19 cellular contexts compared by ENCODE assay signal in genomic region chrX:13440166-13440565, GRCh38.
"Had no signal": no experiment of that assay in that cellular context is flagged by ENCODE, and none has a peak within 500 bp of the region (broad histone marks: within the 10 kb centered on the region; RNA-seq: fewer than 3 reads in every experiment).

No MANE protein-coding gene starts in this region.

- H3K4me3 ChIP-seq: body of pancreas, colonic mucosa, heart right ventricle, lower lobe of right lung, ovary, thoracic aorta had no signal

- DNase-seq: activated CD4-positive, alpha-beta T cell treated with anti-CD3 and anti-CD28 coated beads, Interleukin-2, amount 10 ng/mL, durations not matched to agents 24 days and 14 days; activated CD4-positive, CD25-positive, alpha-beta regulatory T cell; activated CD8-positive, alpha-beta memory T cell treated with anti-CD3 and anti-CD28 coated beads, Interleukin-2, amount 50 U/mL, for 4 hours; activated CD8-positive, alpha-beta T cell treated with anti-CD3 and anti-CD28 coated beads, Interleukin-2, amount 10 ng/mL, durations not matched to agents 7 days and 5 days; activated gamma-delta T cell; activated T-cell treated with anti-CD3 and anti-CD28 coated beads, Interleukin-2, amount 50 U/mL, for 72 hours; amniotic stem cell; body of pancreas; caudate nucleus; colonic mucosa; effector CD4-positive, alpha-beta T cell; heart right ventricle; left cardiac atrium; lower lobe of right lung; midbrain; ovary had no signal

- H3K4me1 ChIP-seq: body of pancreas, colonic mucosa, heart right ventricle, lower lobe of right lung had no signal

- H3K27me3 ChIP-seq: body of pancreas, colonic mucosa, ovary had no signal

- ATAC-seq: activated CD8-positive, alpha-beta T cell treated with anti-CD3 and anti-CD28 coated beads, Interleukin-2, amount 10 ng/mL, durations not matched to agents 7 days and 5 days; activated naive CD4-positive, alpha-beta T cell treated with anti-CD3 and anti-CD28 coated beads, Interleukin-2, amount 50 U/mL, for 72 hours; activated T-cell treated with anti-CD3 and anti-CD28 coated beads, Interleukin-2, amount 50 U/mL, for 72 hours; body of pancreas; heart right ventricle; left cardiac atrium; lower lobe of right lung; stimulated activated effector memory CD8-positive, alpha-beta T cell treated with anti-CD3 and anti-CD28 coated beads, Interleukin-12 subunit alpha, Interleukin-12 subunit beta, amount 100 ng/mL, for 72 hours had no signal

- H3K9me3 ChIP-seq: body of pancreas, colonic mucosa, heart right ventricle, lower lobe of right lung, ovary, thoracic aorta had no signal

- H3K36me3 ChIP-seq: colonic mucosa, heart right ventricle, lower lobe of right lung, ovary, thoracic aorta had no signal

- H3K27ac ChIP-seq: body of pancreas, colonic mucosa, heart right ventricle, lower lobe of right lung, ovary, thoracic aorta had no signal
